Comparison of ENCODE assay signal across 12 cellular contexts in the genomic region with DNA sequence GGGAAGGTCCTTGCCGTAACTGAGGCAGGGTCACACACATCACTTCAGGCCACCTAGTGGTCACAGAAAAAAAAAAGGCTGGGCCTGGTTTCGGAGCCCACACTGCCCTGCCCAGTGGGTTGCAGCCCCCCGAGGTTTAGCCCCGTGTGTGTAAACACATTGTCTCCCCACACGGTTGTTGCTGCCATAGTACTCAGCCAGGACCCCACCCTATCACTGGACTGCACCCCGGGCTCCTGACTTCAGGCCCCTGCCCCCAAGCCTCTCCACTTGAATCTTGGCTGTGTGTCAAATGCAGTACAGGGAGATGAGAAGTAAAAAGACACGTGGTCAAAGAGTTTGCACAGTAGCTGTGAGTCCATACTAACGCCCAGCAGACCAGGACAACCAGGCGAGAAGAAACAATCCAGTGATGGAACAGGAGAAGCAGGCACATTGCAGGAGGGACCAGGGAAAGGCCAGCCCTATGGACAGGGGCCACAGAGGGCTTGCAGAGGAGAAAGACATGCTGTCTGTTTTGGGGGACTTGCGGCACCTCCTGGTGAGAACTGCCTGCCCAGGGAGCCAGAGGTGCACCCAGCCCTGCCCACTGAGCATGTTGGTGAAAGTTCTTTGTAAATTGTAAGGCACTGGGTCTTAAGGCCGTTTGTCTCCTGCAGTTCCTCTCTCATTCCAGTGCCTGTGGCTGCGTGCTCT.
DNase-seq lines count a peak whose midpoint lies in the region; ATAC-seq and TF ChIP-seq lines count a peak whose summit lies in the region.
"Had no signal": no experiment of that assay in that cellular context is flagged by ENCODE, and none has a peak within 500 bp of the region (broad histone marks: within the 10 kb centered on the region; RNA-seq: fewer than 3 reads in every experiment).

No MANE protein-coding gene starts in this region.

- no peak for DNase-seq in GM13977 (ENCODE audit: low spot score)
- peak; percentile 50 for DNase-seq in islet precursor cell
- DNase-seq in HPDE6-E6E7 (ENCODE audit: extremely low spot score): no peak
- DNase-seq: activated CD4-positive, alpha-beta T cell treated with anti-CD3 and anti-CD28 coated beads for 36 hours; DMS79 treated with DMSO at 0.1 percent for 48 hours; GOT3 had no signal

- ATAC-seq in HG03342 (IDR thresholded peaks at IDR 0.05; ENCODE audit: unreplicated experiment) (no peak), GM19351 (IDR thresholded peaks at IDR 0.05; ENCODE audit: unreplicated experiment) (no peak), GM21528 (IDR thresholded peaks at IDR 0.05; ENCODE audit: low FRiP score, unreplicated experiment) (no peak)
- ATAC-seq: activated CD4-positive, alpha-beta T cell treated with anti-CD3 and anti-CD28 coated beads for 36 hours had no signal

- H3K4me3 ChIP-seq in WI38 (ENCODE audit: low read depth, low read length): no peak overlapping the region
- H3K4me3 ChIP-seq: coronary artery had no signal

- TF ChIP-seq CTCF in 22Rv1 (IDR thresholded peaks at IDR 0.05) (peak; percentile 59), GM13977 (IDR thresholded peaks at IDR 0.05; ENCODE audit: extremely low read depth, insufficient read depth, missing control alignments) (peak; percentile 27), WI38 (IDR thresholded peaks at IDR 0.05; ENCODE audit: low read depth, low read length) (peak; percentile 42)

- no peak overlapping the region for H3K27ac ChIP-seq in 22Rv1
- H3K27ac ChIP-seq: coronary artery had no signal

- in situ Hi-C loops in GM13977 (cut with MboI; ENCODE audit: low pct_unique_long_range_greater_than_20kb, low sequenced_read_pairs, unreplicated experiment): no loop called here
